In the genomic region with DNA sequence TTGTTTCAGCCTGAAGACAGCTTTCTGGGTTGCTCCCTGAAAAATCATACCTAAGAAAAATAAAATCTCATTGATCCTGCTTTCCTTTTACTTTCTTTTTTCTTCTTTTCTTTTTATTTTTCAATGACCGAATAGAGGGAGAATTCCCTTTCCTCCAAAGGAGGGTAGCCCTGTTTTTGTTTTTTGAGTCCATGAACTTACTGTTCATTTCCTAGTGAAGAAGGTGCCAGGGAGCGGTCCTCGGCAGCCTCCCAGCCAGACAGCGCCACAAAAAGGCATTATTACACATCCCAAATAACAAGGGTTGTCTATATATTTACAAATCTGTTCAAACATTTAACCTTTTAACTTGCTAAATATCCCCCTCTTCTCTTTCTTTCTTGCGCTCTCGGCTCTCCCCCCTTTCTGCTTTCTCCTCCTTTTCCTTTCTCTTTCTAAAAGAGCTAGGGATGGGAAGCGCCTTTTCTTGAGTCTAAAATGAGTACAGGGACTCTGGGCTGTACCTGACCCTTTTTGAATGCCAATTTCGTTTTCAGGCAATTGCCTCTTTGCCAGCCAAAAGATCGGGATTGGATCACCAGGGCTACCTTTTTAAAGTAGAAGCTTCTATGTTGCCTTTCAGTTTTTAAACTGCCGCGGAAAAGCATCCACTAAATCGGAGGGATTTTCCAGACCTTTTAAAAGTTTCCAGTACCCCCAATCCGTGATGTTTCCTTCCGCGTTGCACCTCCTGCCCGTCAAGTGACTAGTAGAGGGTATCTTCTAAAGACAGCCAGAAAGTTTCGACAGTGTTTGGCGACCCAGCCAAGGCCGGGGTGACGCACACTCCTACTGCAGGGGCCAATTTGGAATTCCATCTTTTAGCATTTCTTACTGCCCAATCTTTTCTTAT, we compare ENCODE assay signal across 11 cellular contexts.
DNase-seq lines count a peak whose midpoint lies in the region; ATAC-seq and TF ChIP-seq lines count a peak whose summit lies in the region.
"Had no signal": no experiment of that assay in that cellular context is flagged by ENCODE, and none has a peak within 500 bp of the region (broad histone marks: within the 10 kb centered on the region; RNA-seq: fewer than 3 reads in every experiment).

No MANE protein-coding gene starts in this region.

- H3F3A ChIP-seq in PC-3 (ENCODE audit: low read length, unreplicated experiment): no peaks in the 10 kb centered on the region

- intact Hi-C loops in CD8-positive, alpha-beta T cell (cut with DNase I, micrococcal nuclease): loop anchor here (5.0 kb wide), 2 partner anchors 124 to 539 kb away; partner anchors contain the start of gene TMEM161B (in 2 of the 2)
- intact Hi-C loops in PC-3 (cut with micrococcal nuclease) (loop anchor here (5.0 kb wide), 1 partner anchor 139 kb away; no protein-coding TSS in a partner anchor), posterior cingulate gyrus (cut with DNase I) (loop anchor here (5.0 to 10.0 kb wide), 2 partner anchors 252 to 539 kb away; no protein-coding TSS in a partner anchor)

- TF ChIP-seq EP300 in gastroesophageal sphincter (IDR thresholded peaks at IDR 0.05): no peak

- H3K36me3 Mint-ChIP-seq in CD8-positive, alpha-beta T cell: no peaks in the 10 kb centered on the region

- no peak overlapping the region for H3K4me3 Mint-ChIP-seq in CD8-positive, alpha-beta T cell

- H3K79me2 ChIP-seq in PC-3 (ENCODE audit: low read length): no peaks in the 10 kb centered on the region

- no peaks in the 10 kb centered on the region for H4K20me1 ChIP-seq in PC-3 (ENCODE audit: low read length)

- no peak for ATAC-seq in CD8-positive, alpha-beta T cell
- ATAC-seq in PC-3: no peak
- ATAC-seq in gastroesophageal sphincter: no peak
- no peak for ATAC-seq in GM21360 (IDR thresholded peaks at IDR 0.05; ENCODE audit: unreplicated experiment)

- no peaks in the 10 kb centered on the region for H3K9me3 ChIP-seq in CD8-positive, alpha-beta T cell (ENCODE audit: low read length)
- H3K9me3 ChIP-seq in PC-3 (ENCODE audit: low read length) (no peaks in the 10 kb centered on the region), gastroesophageal sphincter (no peaks in the 10 kb centered on the region)

- TF ChIP-seq CTCF in CD8-positive, alpha-beta T cell (IDR thresholded peaks at IDR 0.05): no peak
- TF ChIP-seq CTCF in PC-3 (conservative IDR thresholded peaks at IDR 0.05; ENCODE audit: low read depth, low read length) (no peak), gastroesophageal sphincter (IDR thresholded peaks at IDR 0.05) (no peak)

- peak overlapping the region; percentile 100 for H3K4me2 ChIP-seq in PC-3 (ENCODE audit: low read length)

- POLR2A ChIA-PET in CD8-positive, alpha-beta T cell (lab: Charles Lee): no interaction called here
- POLR2A ChIA-PET in PC-3 (lab: Charles Lee; ENCODE audit: unreplicated experiment): no interaction called here

- peaks cover 2% of the 10 kb centered on the region for H3K9me3 Mint-ChIP-seq in CD8-positive, alpha-beta T cell

- no peaks in the 10 kb centered on the region for H3K36me3 ChIP-seq in CD8-positive, alpha-beta T cell (ENCODE audit: insufficient read depth, low read length)
- H3K36me3 ChIP-seq in PC-3 (ENCODE audit: low read depth, low read length) (no peaks in the 10 kb centered on the region), gastroesophageal sphincter (no peaks in the 10 kb centered on the region)

- peak overlapping the region; percentile 1 for H3K4me3 ChIP-seq in CD8-positive, alpha-beta T cell (ENCODE audit: low read depth, low read length)
- H3K4me3 ChIP-seq in PC-3 (ENCODE audit: low read length) (peak overlapping the region; percentile 90), gastroesophageal sphincter (peak overlapping the region; percentile 32 to 57)

- no peak overlapping the region for H3K27ac ChIP-seq in CD8-positive, alpha-beta T cell (ENCODE audit: low read depth, low read length)
- H3K27ac ChIP-seq in PC-3 (ENCODE audit: low read length): no peak overlapping the region
- peak overlapping the region in 3 of 4 donors; percentile 39 to 68 (median 61) for H3K27ac ChIP-seq in gastroesophageal sphincter
- H3K27ac ChIP-seq: epithelial cell of prostate had no signal

- no peak overlapping the region for H3K27ac Mint-ChIP-seq in CD8-positive, alpha-beta T cell

- WGBS in gastroesophageal sphincter (ENCODE audit: low coverage in 1 of 2), 2 donors: 8% methylated on average over 6 to 16 of the region's 20 CpGs

- BruUV-seq in PC-3 (replicated peaks; lab: Mats Ljungman, UMichigan): no TSS peak

- peaks cover 40% of the 10 kb centered on the region for H3K27me3 Mint-ChIP-seq in CD8-positive, alpha-beta T cell (ENCODE audit: low read depth)

- peaks cover 19% of the 10 kb centered on the region for H3K4me1 Mint-ChIP-seq in CD8-positive, alpha-beta T cell (ENCODE audit: low read depth)

- no peak for DNase-seq in CD8-positive, alpha-beta T cell
- DNase-seq in PC-3 (no peak), posterior cingulate gyrus (peak in 8 of 10 donors; percentile 19 to 86 (median 42)), middle frontal gyrus (ENCODE audit: extremely low spot score, low spot score) (no peak), NOMO-1 (lab: John Stamatoyannopoulos, UW; ENCODE audit: unreplicated experiment in 2 of 2) (no peak), AG08395 (ENCODE audit: low spot score) (no peak)
- DNase-seq: DND-41, NCI-H446 had no signal

- peaks cover 49% of the 10 kb centered on the region for H3K27me3 ChIP-seq in CD8-positive, alpha-beta T cell (ENCODE audit: insufficient read depth, low read length)
- H3K27me3 ChIP-seq in PC-3 (ENCODE audit: low read length): no peaks in the 10 kb centered on the region
- H3K27me3 ChIP-seq in gastroesophageal sphincter: peaks cover 91% of the 10 kb centered on the region

- no peaks in the 10 kb centered on the region for H3K9me2 ChIP-seq in PC-3 (replicated peaks; ENCODE audit: low read length)

- H3K4me1 ChIP-seq in CD8-positive, alpha-beta T cell (ENCODE audit: insufficient read depth, low read length): peaks cover 39% of the 10 kb centered on the region
- H3K4me1 ChIP-seq in PC-3 (ENCODE audit: insufficient read depth, low read length) (peaks cover 13% of the 10 kb centered on the region; the same call in 1 of the 2 replicates), gastroesophageal sphincter (peaks cover 0 to 65% (median 19%) of the 10 kb centered on the region in 3 donors)

- CTCF ChIA-PET in CD8-positive, alpha-beta T cell (lab: Charles Lee): no interaction called here
- CTCF ChIA-PET in PC-3 (lab: Charles Lee): interaction anchor here (0.6 kb wide), 1 partner anchor 524 kb away, joined by 4 read pairs; no protein-coding TSS in a partner anchor

- peak overlapping the region; percentile 90 for H2AFZ ChIP-seq in PC-3 (ENCODE audit: low read length)

- no peak overlapping the region for H3K9ac ChIP-seq in PC-3 (ENCODE audit: low read length)

- TF ChIP-seq POLR2A in gastroesophageal sphincter (IDR thresholded peaks at IDR 0.05): no peak

Comparison
In these comparisons a context has a peak if more than half of its experiments do, and no peak if none do; other contexts are left out.
1. DNase-seq: peak in posterior cingulate gyrus (8 of 10); none in CD8-positive, alpha-beta T cell (0 of 7), PC-3 (single experiment), middle frontal gyrus (single experiment), NOMO-1 (0 of 2) and AG08395 (single experiment).
2. H3K27ac ChIP-seq: peak in gastroesophageal sphincter (3 of 4); none in CD8-positive, alpha-beta T cell (single experiment) and PC-3 (single experiment).
3. H3K4me3 ChIP-seq: peak in every context shown above with its lines; median percentile 90 in PC-3; 44 in gastroesophageal sphincter; 1 in CD8-positive, alpha-beta T cell.